Comparison of ENCODE assay signal across 8 cellular contexts in genomic region chr2:241272722-241273551, GRCh38. TPM values are rescaled to one million over a fixed set of nuclear protein-coding genes. Genes with fewer than 3 reads are reported as not detected.
DNase-seq lines count a peak whose midpoint lies in the region; ATAC-seq, FAIRE-seq and TF ChIP-seq lines count a peak whose summit lies in the region.

No MANE protein-coding gene starts in this region.

- no peaks in the 10 kb centered on the region for H3K27me3 Mint-ChIP-seq in stimulated activated memory B cell treated with anti-CD40 and anti-IgM and Interleukin-4, amounts not matched to agents 10 μg/mL and 1 μg/mL and 100 μg/mL, for 72 hours

- H3K36me3 ChIP-seq in esophagus (ENCODE audit: control insufficient read depth in 2 of 2, insufficient read depth in 2 of 2, low read length in 1 of 2) (peaks cover 0 to 2% of the 10 kb centered on the region in 2 donors), muscle layer of colon (ENCODE audit: insufficient read depth, low read length) (no peaks in the 10 kb centered on the region)

- peaks cover 9% of the 10 kb centered on the region for H3K9me3 Mint-ChIP-seq in stimulated activated memory B cell treated with anti-CD40 and anti-IgM and Interleukin-4, amounts not matched to agents 10 μg/mL and 1 μg/mL and 100 μg/mL, for 72 hours

- peaks cover 44% of the 10 kb centered on the region for H3K36me3 Mint-ChIP-seq in stimulated activated memory B cell treated with anti-CD40 and anti-IgM and Interleukin-4, amounts not matched to agents 10 μg/mL and 1 μg/mL and 100 μg/mL, for 72 hours

- peak overlapping the region; percentile 22 for H3K9ac ChIP-seq in muscle layer of colon (ENCODE audit: low read length)

- peak overlapping the region; percentile 72 for H3K27ac Mint-ChIP-seq in stimulated activated memory B cell treated with anti-CD40 and anti-IgM and Interleukin-4, amounts not matched to agents 10 μg/mL and 1 μg/mL and 100 μg/mL, for 72 hours

- H3K4me1 ChIP-seq in esophagus (ENCODE audit: control insufficient read depth in 2 of 2, insufficient read depth in 2 of 2, low read length in 1 of 2) (peaks cover 12 to 16% of the 10 kb centered on the region in 2 donors), muscle layer of colon (ENCODE audit: insufficient read depth, low read length) (peaks cover 35% of the 10 kb centered on the region)

- peak; percentile 77 for TF ChIP-seq POLR2A in H54 (IDR thresholded peaks at IDR 0.05; ENCODE audit: low read depth, low read length)

- H3K27ac ChIP-seq in esophagus (ENCODE audit: low read depth in 2 of 2, low read length in 1 of 2) = peak overlapping the region; percentile 90 to 95
- peak overlapping the region; percentile 53 for H3K27ac ChIP-seq in muscle layer of colon (ENCODE audit: low read depth, low read length)

- H3K27me3 ChIP-seq in esophagus (ENCODE audit: control insufficient read depth in 1 of 2, insufficient read depth in 2 of 2, low read length in 2 of 2) = no peaks in the 10 kb centered on the region
- no peaks in the 10 kb centered on the region for H3K27me3 ChIP-seq in muscle layer of colon (ENCODE audit: control insufficient read depth in 1 of 2, insufficient read depth in 2 of 2, low read length in 2 of 2)

- H3K9me3 ChIP-seq in esophagus (ENCODE audit: control insufficient read depth in 2 of 2, insufficient read depth in 1 of 2, low read depth in 1 of 2, low read length in 1 of 2) (no peaks in the 10 kb centered on the region), muscle layer of colon (ENCODE audit: low read length) (no peaks in the 10 kb centered on the region)

- H3K4me3 Mint-ChIP-seq in stimulated activated memory B cell treated with anti-CD40 and anti-IgM and Interleukin-4, amounts not matched to agents 10 μg/mL and 1 μg/mL and 100 μg/mL, for 72 hours = peak overlapping the region; percentile 75

- FAIRE-seq in H54 (lab: Jason Lieb, UNC) = no peak

- 10% methylated on average over 56 to 62 of the region's 62 CpGs for WGBS in esophagus, 2 donors

- DNase-seq in GM04504 (ENCODE audit: low read depth) = peak; percentile 49
- DNase-seq in H54 (ENCODE audit: insufficient read length, low spot score) = peak; percentile 60
- peak; percentile 49 for DNase-seq in NCI-H345 (lab: John Stamatoyannopoulos, UW)
- DNase-seq in activated T-cell treated with anti-CD3 and anti-CD28 coated beads for 24 hours (ENCODE audit: low read depth) = peak; percentile 43
- DNase-seq in inferior parietal cortex (ENCODE audit: extremely low spot score) = no peak

- peaks cover 50% of the 10 kb centered on the region for H3K4me1 Mint-ChIP-seq in stimulated activated memory B cell treated with anti-CD40 and anti-IgM and Interleukin-4, amounts not matched to agents 10 μg/mL and 1 μg/mL and 100 μg/mL, for 72 hours

- ATAC-seq in stimulated activated memory B cell treated with anti-CD40 and anti-IgM and Interleukin-4, amounts not matched to agents 10 μg/mL and 1 μg/mL and 100 μg/mL, for 72 hours = peak; percentile 85

- H3K4me3 ChIP-seq in esophagus (ENCODE audit: low read depth in 1 of 2, low read length in 2 of 2) (peak overlapping the region; percentile 79 to 93), muscle layer of colon (ENCODE audit: low read depth in 1 of 2, low read length in 2 of 2) (peak overlapping the region; percentile 22 to 61)

RNA-seq across cellular contexts. Expression of gene HDLBP, which starts 42.5 kb away (rescaled TPM):
- polyA plus RNA-seq in esophagus = 100 to 1,000 TPM; 158 to 197 TPM

RNA-seq across cellular contexts. Expression of gene SEPTIN2, which starts 42.8 kb away (rescaled TPM):
- 10 to 100 TPM; 63.6 to 95.6 TPM for polyA plus RNA-seq in esophagus
